ENCODE assay signal across 22 cellular contexts in genomic region chr13:43134896-43135295, GRCh38.
DNase-seq lines count a peak whose midpoint lies in the region; TF ChIP-seq lines count a peak whose summit lies in the region.
"Had no signal": no experiment of that assay in that cellular context is flagged by ENCODE, and none has a peak within 500 bp of the region (broad histone marks: within the 10 kb centered on the region; RNA-seq: fewer than 3 reads in every experiment).

No MANE protein-coding gene starts in this region.

- peak; percentile 16 for DNase-seq in NCI-H146 (lab: John Stamatoyannopoulos, UW)
- DNase-seq in NCI-H146 treated with DMSO at 0.1 percent for 48 hours (lab: John Stamatoyannopoulos, UW; ENCODE audit: unreplicated experiment): no peak
- peak; percentile 18 for DNase-seq in NCI-H446 treated with DMSO at 0.1 percent for 48 hours (lab: John Stamatoyannopoulos, UW)
- DNase-seq in SJCRH30: peak; percentile 67 to 82
- DNase-seq in mesendoderm: no peak
- no peak for DNase-seq in suprapubic skin (ENCODE audit: low spot score in 2 of 2)
- DNase-seq in COLO668 (lab: John Stamatoyannopoulos, UW; ENCODE audit: unreplicated experiment): no peak
- no peak for DNase-seq in mesothelial cell of epicardium (ENCODE audit: low spot score in 2 of 2, unreplicated experiment in 2 of 2)
- DNase-seq: ACHN; Caco-2; CD4-positive, alpha-beta T cell; DMS153; Kasumi-1; NCI-H1048; NCI-H1417 treated with DMSO at 0.1 percent for 48 hours; NCI-H2029 treated with DMSO at 0.1 percent for 48 hours; NCI-H774; SHP77 treated with DMSO at 0.1 percent for 48 hours; SK-N-SH had no signal

- H3K27ac Mint-ChIP-seq in mesothelial cell of epicardium: no peak overlapping the region
- H3K27ac Mint-ChIP-seq: CD4-positive, alpha-beta T cell had no signal

- TF ChIP-seq CTCF in suprapubic skin (IDR thresholded peaks at IDR 0.05) (no peak), mesothelial cell of epicardium (IDR thresholded peaks at IDR 0.05; ENCODE audit: unreplicated experiment) (no peak)

- no peaks in the 10 kb centered on the region for H3K27me3 Mint-ChIP-seq in mesothelial cell of epicardium (ENCODE audit: low read depth)

- no CpG with 5 or more reads among the region's 6 CpGs for WGBS in mesendoderm (ENCODE audit: extremely low coverage, insufficient coverage, low lambda C conversion rate)
- 91% methylated on average over 6 of the region's 6 CpGs for WGBS in suprapubic skin

- H3K4me1 Mint-ChIP-seq in mesothelial cell of epicardium: peaks cover 37% of the 10 kb centered on the region

- H3K4ac ChIP-seq in mesendoderm (ENCODE audit: low read depth, low read length): no peak overlapping the region

- no peak overlapping the region for H3K23ac ChIP-seq in mesendoderm (ENCODE audit: low read length)

- H3K56ac ChIP-seq in mesendoderm (ENCODE audit: low read length): peak overlapping the region; percentile 17

- peak overlapping the region; percentile 25 for H3K18ac ChIP-seq in mesendoderm (ENCODE audit: low read length)

- no peak overlapping the region for H3K9ac ChIP-seq in mesendoderm (ENCODE audit: low read length)
- H3K9ac ChIP-seq: BLaER1, SK-N-SH had no signal

- no peak overlapping the region for H4K8ac ChIP-seq in mesendoderm (ENCODE audit: low read depth, low read length)

- no peak overlapping the region for H3K4me3 ChIP-seq in SJCRH30
- no peak overlapping the region for H3K4me3 ChIP-seq in mesendoderm (ENCODE audit: low read length)
- no peak overlapping the region for H3K4me3 ChIP-seq in suprapubic skin
- H3K4me3 ChIP-seq: BLaER1 had no signal

- TF ChIP-seq EP300 in suprapubic skin (IDR thresholded peaks at IDR 0.05): no peak

- TF ChIP-seq POLR2A in suprapubic skin (IDR thresholded peaks at IDR 0.05): no peak

- no peaks in the 10 kb centered on the region for H3K36me3 Mint-ChIP-seq in mesothelial cell of epicardium

- H3K4me1 ChIP-seq in SJCRH30 (peaks cover 24% of the 10 kb centered on the region), mesendoderm (ENCODE audit: control insufficient read depth, low read depth, low read length) (peaks cover 6% of the 10 kb centered on the region), suprapubic skin (no peaks in the 10 kb centered on the region)

- no peaks in the 10 kb centered on the region for H3K79me1 ChIP-seq in mesendoderm (ENCODE audit: low read length)

- no peaks in the 10 kb centered on the region for H3K79me2 ChIP-seq in mesendoderm (ENCODE audit: control insufficient read depth, insufficient read depth, low read length)

- H3K9me3 ChIP-seq in SJCRH30 (replicated peaks): no peaks in the 10 kb centered on the region
- no peaks in the 10 kb centered on the region for H3K9me3 ChIP-seq in suprapubic skin
- H3K9me3 ChIP-seq: BLaER1, Caco-2, SK-N-SH had no signal

- H3K4me3 Mint-ChIP-seq in mesothelial cell of epicardium: no peak overlapping the region
- H3K4me3 Mint-ChIP-seq: CD4-positive, alpha-beta T cell had no signal

- no peak overlapping the region for H4K5ac ChIP-seq in mesendoderm (ENCODE audit: low read length)

- H3K4me2 ChIP-seq in mesendoderm (ENCODE audit: low read length): no peak overlapping the region
- H3K4me2 ChIP-seq: BLaER1, SK-N-SH had no signal

- H3K27me3 ChIP-seq in SJCRH30 (no peaks in the 10 kb centered on the region), mesendoderm (ENCODE audit: insufficient read depth, low read length, poor library complexity) (no peaks in the 10 kb centered on the region), suprapubic skin (no peaks in the 10 kb centered on the region)
- H3K27me3 ChIP-seq: BLaER1 had no signal

- no peak overlapping the region for H2BK5ac ChIP-seq in mesendoderm (ENCODE audit: low read length)

- H3K27ac ChIP-seq in SJCRH30 (peak overlapping the region; percentile 58), mesendoderm (ENCODE audit: low read depth, low read length) (no peak overlapping the region), suprapubic skin (no peak overlapping the region)
- H3K27ac ChIP-seq: 22Rv1, BLaER1, RWPE1 had no signal

- H3K36me3 ChIP-seq in SJCRH30 (no peaks in the 10 kb centered on the region), mesendoderm (ENCODE audit: control insufficient read depth, insufficient read depth, low read length) (no peaks in the 10 kb centered on the region), suprapubic skin (no peaks in the 10 kb centered on the region)
- H3K36me3 ChIP-seq: BLaER1 had no signal

- no peak overlapping the region for H2BK15ac ChIP-seq in mesendoderm (replicated peaks; ENCODE audit: low read depth)

- no peaks in the 10 kb centered on the region for H3K9me3 Mint-ChIP-seq in mesothelial cell of epicardium
- H3K9me3 Mint-ChIP-seq: CD4-positive, alpha-beta T cell had no signal

- no peak overlapping the region for H2AK5ac ChIP-seq in mesendoderm (ENCODE audit: low read length)

- no peak overlapping the region for H2BK120ac ChIP-seq in mesendoderm (ENCODE audit: low read depth, low read length)

Comparison
In these comparisons a context has a peak if more than half of its experiments do, and no peak if none do; other contexts are left out.
1. DNase-seq: peak in NCI-H146 (single experiment), NCI-H446 treated with DMSO at 0.1 percent for 48 hours (single experiment) and SJCRH30 (2 of 2); none in NCI-H146 treated with DMSO at 0.1 percent for 48 hours (single experiment), mesendoderm (single experiment), suprapubic skin (0 of 2), COLO668 (single experiment) and mesothelial cell of epicardium (0 of 2).